ENCODE assay signal across 7 cellular contexts in the genomic region with DNA sequence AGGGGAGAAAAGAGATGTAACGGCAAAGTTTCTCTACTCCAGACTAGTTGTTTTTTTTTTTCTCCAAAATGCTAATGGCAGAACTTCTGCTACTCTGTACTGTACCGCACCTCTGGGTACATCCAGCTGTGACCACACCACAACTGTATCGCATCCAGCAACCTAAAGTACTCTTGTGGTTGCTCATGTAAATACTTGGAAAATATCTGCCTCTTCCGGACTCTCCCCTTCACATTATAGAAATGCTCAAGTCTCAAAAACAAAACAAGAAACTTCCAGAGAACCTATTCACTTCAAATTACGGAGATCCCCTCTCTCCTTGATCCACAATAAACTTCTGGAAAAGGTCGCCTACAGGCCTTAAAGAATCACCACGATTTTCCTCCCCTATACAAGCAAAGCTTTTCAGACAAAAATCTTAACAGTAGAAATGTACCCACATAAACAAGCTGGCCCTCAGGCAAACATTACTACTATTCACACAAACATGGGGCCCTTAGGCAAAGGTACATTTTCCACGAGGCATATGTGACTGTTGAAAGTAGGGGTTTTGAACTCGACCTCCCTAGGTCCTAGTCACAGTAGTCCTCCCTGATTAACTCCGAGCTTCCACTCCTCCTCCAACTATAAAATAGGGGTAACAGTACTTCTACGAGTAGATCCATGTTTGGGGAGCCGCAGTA.
A peak's percentile ranks its signal among the peaks of the same experiment; 100 is the strongest.
DNase-seq lines count a peak whose midpoint lies in the region; ATAC-seq and TF ChIP-seq lines count a peak whose summit lies in the region.

No MANE protein-coding gene starts in this region.

- peak overlapping the region; percentile 64; the same call in 1 of the 2 replicates for H3K4me3 ChIP-seq in iPS-18c (ENCODE audit: insufficient read depth, low read depth, low read length)
- peak overlapping the region; percentile 77 to 93 (median 89) for H3K4me3 ChIP-seq in stomach

- H3K4me1 ChIP-seq in stomach, result peaks cover 22 to 75% (median 58%) of the 10 kb centered on the region in 4 donors

- DNase-seq in HFFc6 (no peak), stomach (no peak), NCI-H526 (lab: John Stamatoyannopoulos, UW) (no peak), COLO829 (ENCODE audit: low spot score) (no peak)
- DNase-seq in activated naive CD4-positive, alpha-beta T cell treated with anti-CD3 and anti-CD28 coated beads, Interleukin-2, amount 50 U/mL, for 72 hours (ENCODE audit: low spot score in 2 of 2), result no peak

- no peak for TF ChIP-seq CTCF in HFFc6 (IDR thresholded peaks at IDR 0.05)
- TF ChIP-seq CTCF in stomach (IDR thresholded peaks at IDR 0.05), result no peak

- peaks cover 65% of the 10 kb centered on the region for H3K4me1 Mint-ChIP-seq in HFFc6 (ENCODE audit: low read depth)

- peak overlapping the region; percentile 88 for H3K27ac Mint-ChIP-seq in HFFc6
- peak overlapping the region; percentile 62 to 89 for H3K27ac Mint-ChIP-seq in activated naive CD4-positive, alpha-beta T cell treated with anti-CD3 and anti-CD28 coated beads, Interleukin-2, amount 50 U/mL, for 72 hours

- peaks cover 60% of the 10 kb centered on the region for H3K36me3 Mint-ChIP-seq in HFFc6 (ENCODE audit: low read depth)
- peaks cover 21 to 39% of the 10 kb centered on the region in 2 donors for H3K36me3 Mint-ChIP-seq in activated naive CD4-positive, alpha-beta T cell treated with anti-CD3 and anti-CD28 coated beads, Interleukin-2, amount 50 U/mL, for 72 hours

- ATAC-seq in activated naive CD4-positive, alpha-beta T cell treated with anti-CD3 and anti-CD28 coated beads, Interleukin-2, amount 50 U/mL, for 72 hours, result no peak
- ATAC-seq in GM21825 (IDR thresholded peaks at IDR 0.05; ENCODE audit: unreplicated experiment), result no peak

- no peaks in the 10 kb centered on the region for H3K27me3 ChIP-seq in stomach

- WGBS in stomach, 5 donors, result 48 to 67% (median 51%) methylated on average over 12 of the region's 12 CpGs

- peaks cover 11% of the 10 kb centered on the region for H3K27me3 Mint-ChIP-seq in HFFc6 (ENCODE audit: insufficient read depth)

- TF ChIP-seq EP300 in stomach (IDR thresholded peaks at IDR 0.05), result no peak

- H3K9me3 ChIP-seq in iPS-18c (ENCODE audit: control insufficient read depth, insufficient read depth, low read length) (no peaks in the 10 kb centered on the region), stomach (no peaks in the 10 kb centered on the region)

- intact Hi-C loops in stomach (cut with DNase I; ENCODE audit: low total_unique reads), result no loop called here

- peak overlapping the region; percentile 17 to 99 (median 77) for H3K27ac ChIP-seq in stomach

- no peaks in the 10 kb centered on the region for H3K9me3 Mint-ChIP-seq in HFFc6
- H3K9me3 Mint-ChIP-seq in activated naive CD4-positive, alpha-beta T cell treated with anti-CD3 and anti-CD28 coated beads, Interleukin-2, amount 50 U/mL, for 72 hours, result no peaks in the 10 kb centered on the region

- no peak for TF ChIP-seq POLR2A in stomach (IDR thresholded peaks at IDR 0.05)

- H3K4me3 Mint-ChIP-seq in HFFc6, result peak overlapping the region; percentile 91

- H3K36me3 ChIP-seq in stomach, result peaks cover 0 to 12% (median 3%) of the 10 kb centered on the region in 4 donors
